13 cellular contexts compared by ENCODE assay signal in genomic region chr15:75573001-75573400, GRCh38. TPM values are rescaled to one million over a fixed set of nuclear protein-coding genes. Genes with fewer than 3 reads are reported as not detected.
DNase-seq lines count a peak whose midpoint lies in the region; ATAC-seq and TF ChIP-seq lines count a peak whose summit lies in the region.
"Had no signal": no experiment of that assay in that cellular context is flagged by ENCODE, and none has a peak within 500 bp of the region (broad histone marks: within the 10 kb centered on the region; RNA-seq: fewer than 3 reads in every experiment).

No MANE protein-coding gene starts in this region.

- TF ChIP-seq CTCF in HFFc6 (IDR thresholded peaks at IDR 0.05) = no peak

- ATAC-seq in activated T-helper 17 cell treated with anti-CD3 and anti-CD28 coated beads, Interleukin-2, amount 50 U/mL, for 72 hours (replicated peaks) = peak; percentile 26
- ATAC-seq in GM18870 (IDR thresholded peaks at IDR 0.05; ENCODE audit: unreplicated experiment) (no peak), HG03521 (IDR thresholded peaks at IDR 0.05; ENCODE audit: unreplicated experiment) (no peak)

- H3K27ac Mint-ChIP-seq in HFFc6 = peak overlapping the region; percentile 50
- peak overlapping the region; percentile 23 for H3K27ac Mint-ChIP-seq in activated T-helper 17 cell treated with anti-CD3 and anti-CD28 coated beads, Interleukin-2, amount 50 U/mL, for 72 hours

- no peak overlapping the region for H2AFZ ChIP-seq in ACC112 (ENCODE audit: low read length, unreplicated experiment)

- no peaks in the 10 kb centered on the region for H3K9me3 Mint-ChIP-seq in HFFc6
- no peaks in the 10 kb centered on the region for H3K9me3 Mint-ChIP-seq in activated T-helper 17 cell treated with anti-CD3 and anti-CD28 coated beads, Interleukin-2, amount 50 U/mL, for 72 hours

- no peak overlapping the region; the same call in 1 of the 2 replicates for H3K4me3 Mint-ChIP-seq in HFFc6
- H3K4me3 Mint-ChIP-seq in activated T-helper 17 cell treated with anti-CD3 and anti-CD28 coated beads, Interleukin-2, amount 50 U/mL, for 72 hours = peak overlapping the region; percentile 7

- H3K79me2 ChIP-seq in ACC112 (ENCODE audit: control insufficient read depth, insufficient read depth, low read length, unreplicated experiment) = peaks cover 83% of the 10 kb centered on the region

- H3K4me1 Mint-ChIP-seq in HFFc6 (ENCODE audit: low read depth) = peaks cover 29% of the 10 kb centered on the region
- peaks cover 15% of the 10 kb centered on the region for H3K4me1 Mint-ChIP-seq in activated T-helper 17 cell treated with anti-CD3 and anti-CD28 coated beads, Interleukin-2, amount 50 U/mL, for 72 hours

- DNase-seq in HFFc6 (no peak), T-helper 9 cell (no peak), NCI-H1417 treated with DMSO at 0.1 percent for 48 hours (lab: John Stamatoyannopoulos, UW) (no peak)
- DNase-seq: activated gamma-delta T cell treated with Interleukin-2 at 50 U/mL for 16 hours, BE2C, Peyer's patch, substantia nigra, WERI-Rb-1 had no signal

- H3K27me3 ChIP-seq in ACC112 (ENCODE audit: insufficient read depth, low read length) = no peaks in the 10 kb centered on the region
- H3K27me3 ChIP-seq in iPS-18a (ENCODE audit: control insufficient read depth, insufficient read depth, low read length) = no peaks in the 10 kb centered on the region
- H3K27me3 ChIP-seq: BE2C, Peyer's patch had no signal

- peaks cover 17% of the 10 kb centered on the region for H3K36me3 Mint-ChIP-seq in HFFc6 (ENCODE audit: low read depth)
- H3K36me3 Mint-ChIP-seq in activated T-helper 17 cell treated with anti-CD3 and anti-CD28 coated beads, Interleukin-2, amount 50 U/mL, for 72 hours (ENCODE audit: low read depth) = peaks cover 4% of the 10 kb centered on the region

- peak overlapping the region; percentile 13; the same call in 1 of the 2 replicates for H3K27ac ChIP-seq in ACC112 (ENCODE audit: low read depth, low read length)
- H3K27ac ChIP-seq in iPS-18a (ENCODE audit: low read length) = peak overlapping the region; percentile 43
- H3K27ac ChIP-seq: Peyer's patch, WERI-Rb-1 had no signal

- H3K36me3 ChIP-seq in ACC112 (ENCODE audit: insufficient read depth, low read length) (peaks cover 3% of the 10 kb centered on the region; the same call in 1 of the 2 replicates), iPS-18a (ENCODE audit: control insufficient read depth, low read depth, low read length) (no peaks in the 10 kb centered on the region)
- H3K36me3 ChIP-seq: Peyer's patch had no signal

- H3K27me3 Mint-ChIP-seq in HFFc6 (ENCODE audit: insufficient read depth) = peaks cover 2% of the 10 kb centered on the region; the same call in 1 of the 2 replicates
- H3K27me3 Mint-ChIP-seq in activated T-helper 17 cell treated with anti-CD3 and anti-CD28 coated beads, Interleukin-2, amount 50 U/mL, for 72 hours = no peaks in the 10 kb centered on the region

- no peaks in the 10 kb centered on the region for H3K9me3 ChIP-seq in iPS-18a (ENCODE audit: control insufficient read depth, low read depth, low read length)
- H3K9me3 ChIP-seq: BE2C, Peyer's patch had no signal

- H3K9ac ChIP-seq in iPS-18a (ENCODE audit: low read length) = peak overlapping the region; percentile 36

- H3K4me3 ChIP-seq in ACC112 (ENCODE audit: low read depth, low read length) = no peak overlapping the region
- peak overlapping the region; percentile 25 for H3K4me3 ChIP-seq in iPS-18a (ENCODE audit: low read length)
- H3K4me3 ChIP-seq: Peyer's patch had no signal

- H3K4me1 ChIP-seq in ACC112 (ENCODE audit: control insufficient read depth, insufficient read depth, low read length, unreplicated experiment) = peaks cover 15% of the 10 kb centered on the region
- peaks cover 16% of the 10 kb centered on the region for H3K4me1 ChIP-seq in iPS-18a (ENCODE audit: control insufficient read depth, low read depth, low read length)
- H3K4me1 ChIP-seq: BE2C had no signal

RNA-seq across cellular contexts. Expression of gene PTPN9, which starts 6.1 kb away (rescaled TPM):
- 10 to 100 TPM; 27.9 to 36.3 (median 33.6) TPM for total RNA-seq in HFFc6 (2021; fragmentation: NEBNext Ultra II Directional; extraction: Animal tissue kit (Norgen Biotek cat#: 25700))
- 10 to 100 TPM; 17.8 to 38.4 TPM for total RNA-seq in activated T-helper 17 cell treated with anti-CD3 and anti-CD28 coated beads, Interleukin-2, amount 50 U/mL, for 72 hours

RNA-seq across cellular contexts. Expression of gene SNUPN, which starts 52.5 kb away (rescaled TPM):
- 10 to 100 TPM; 22.5 to 28.4 (median 25.1) TPM for total RNA-seq in HFFc6 (2021; fragmentation: NEBNext Ultra II Directional; extraction: Animal tissue kit (Norgen Biotek cat#: 25700))
- 10 to 100 TPM; 26.0 to 34.8 TPM for total RNA-seq in activated T-helper 17 cell treated with anti-CD3 and anti-CD28 coated beads, Interleukin-2, amount 50 U/mL, for 72 hours
